ENCODE assay signal across 15 cellular contexts in the genomic region with DNA sequence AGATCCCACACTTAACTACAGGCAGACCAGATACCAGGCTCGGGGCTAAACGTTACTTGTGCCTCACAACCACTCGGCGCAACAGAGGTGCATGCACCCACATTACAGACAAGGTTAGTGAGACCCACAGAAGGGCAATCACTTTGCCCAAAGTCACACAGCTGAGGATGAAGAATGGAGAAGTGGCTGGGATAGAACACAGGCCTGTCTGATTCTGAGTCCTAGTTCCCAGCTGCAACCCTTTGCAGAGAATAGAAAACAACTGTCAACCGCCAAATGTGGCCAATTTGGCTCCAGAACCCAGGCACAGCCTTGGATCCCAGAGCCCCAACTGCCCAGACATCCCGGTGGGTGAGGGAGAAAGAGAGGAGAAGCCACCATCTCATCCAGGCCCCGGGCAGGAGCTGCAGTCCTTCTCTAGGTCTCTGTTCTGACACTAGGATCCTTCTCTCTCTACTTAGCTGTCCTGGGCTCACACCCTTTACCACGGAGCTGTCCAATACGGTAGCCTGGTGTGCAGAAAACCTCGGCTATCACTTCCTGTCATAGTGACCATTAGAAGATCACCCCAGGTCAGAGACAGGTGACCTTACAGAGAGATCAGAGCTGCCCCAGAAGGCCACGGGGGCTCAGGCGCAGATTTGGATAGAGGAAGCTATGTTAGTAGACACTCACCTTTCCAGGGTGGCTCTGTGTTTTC. TPM values are rescaled to one million over a fixed set of nuclear protein-coding genes. Genes with fewer than 3 reads are reported as not detected.
DNase-seq lines count a peak whose midpoint lies in the region; ATAC-seq, FAIRE-seq and TF ChIP-seq lines count a peak whose summit lies in the region.
"Had no signal": no experiment of that assay in that cellular context is flagged by ENCODE, and none has a peak within 500 bp of the region (broad histone marks: within the 10 kb centered on the region; RNA-seq: fewer than 3 reads in every experiment).

No MANE protein-coding gene starts in this region.

- H4K20me1 ChIP-seq in HCT116 (ENCODE audit: insufficient read depth), result no peaks in the 10 kb centered on the region

- TF ChIP-seq POLR2A in A549 (IDR thresholded peaks at IDR 0.05; ENCODE audit: low read length) (no peak), HCT116 (IDR thresholded peaks at IDR 0.05; ENCODE audit: borderline replicate concordance, extremely low read depth, insufficient read depth, insufficient read length) (no peak)

- no peak for TF ChIP-seq EP300 in A549 (IDR thresholded peaks at IDR 0.05)

- intact Hi-C loops in HCT116 (cut with micrococcal nuclease), result no loop called here

- FAIRE-seq in A549 (lab: Jason Lieb, UNC), result no peak
- FAIRE-seq in GM19239 (lab: Jason Lieb, UNC), result no peak

- POLR2A ChIA-PET in A549 (lab: Yijun Ruan, JAX) (no interaction called here), HCT116 (lab: Charles Lee) (interaction anchor here (1.1 kb wide), 1 partner anchor 10 kb away, joined by 4 read pairs; no protein-coding TSS in a partner anchor)

- no peak overlapping the region for H3K4me3 ChIP-seq in A549
- H3K4me3 ChIP-seq in HCT116 (replicated peaks in 1 of 2; ENCODE audit: low read depth in 1 of 2, low read length in 2 of 2), result peak overlapping the region; percentile 43 to 61
- H3K4me3 ChIP-seq: ovary had no signal

- peak overlapping the region; percentile 43 for H3K27ac Mint-ChIP-seq in activated T-helper 17 cell treated with anti-CD3 and anti-CD28 coated beads, Interleukin-2, amount 50 U/mL, for 72 hours
- H3K27ac Mint-ChIP-seq in endothelial cell (ENCODE audit: unreplicated experiment), result no peak overlapping the region
- H3K27ac Mint-ChIP-seq: CD8-positive, alpha-beta T cell; T-helper 1 cell treated with Interleukin-12 subunit alpha and Interleukin-12 subunit beta and Interleukin-4 antibody, amounts not matched to agents 30 μg/mL and 1 μg/mL, for 36 hours had no signal

- no peaks in the 10 kb centered on the region for H3K4me1 ChIP-seq in A549
- peaks cover 10 to 32% of the 10 kb centered on the region in 2 experiments for H3K4me1 ChIP-seq in HCT116 (ENCODE audit: control insufficient read depth in 1 of 2, insufficient read depth in 2 of 2, low read length in 2 of 2)

- H3K27me3 ChIP-seq in HCT116 (ENCODE audit: insufficient read depth, low read length), result no peaks in the 10 kb centered on the region
- H3K27me3 ChIP-seq: ovary had no signal

- H3K4me1 Mint-ChIP-seq in activated T-helper 17 cell treated with anti-CD3 and anti-CD28 coated beads, Interleukin-2, amount 50 U/mL, for 72 hours, result peaks cover 6% of the 10 kb centered on the region
- peaks cover 19% of the 10 kb centered on the region for H3K4me1 Mint-ChIP-seq in endothelial cell (ENCODE audit: unreplicated experiment)

- no peaks in the 10 kb centered on the region for H3K36me3 Mint-ChIP-seq in activated T-helper 17 cell treated with anti-CD3 and anti-CD28 coated beads, Interleukin-2, amount 50 U/mL, for 72 hours (ENCODE audit: low read depth)
- H3K36me3 Mint-ChIP-seq in endothelial cell (ENCODE audit: low read depth, unreplicated experiment), result no peaks in the 10 kb centered on the region
- H3K36me3 Mint-ChIP-seq: CD8-positive, alpha-beta T cell had no signal

- no peak overlapping the region for H3K27ac ChIP-seq in A549
- H3K27ac ChIP-seq in HCT116 (ENCODE audit: low read depth, low read length), result peak overlapping the region; percentile 49

- H3K36me3 ChIP-seq in HCT116 (ENCODE audit: control insufficient read depth in 1 of 2, insufficient read depth in 2 of 2, low read length in 2 of 2), result no peaks in the 10 kb centered on the region
- H3K36me3 ChIP-seq: ovary had no signal

- no peak for DNase-seq in A549 (ENCODE audit: low read depth in 1 of 2, low spot score in 1 of 2)
- DNase-seq in HCT116 (ENCODE audit: low read depth, low spot score), result no peak
- DNase-seq in left lobe of liver (ENCODE audit: low spot score), result no peak
- no peak for DNase-seq in endothelial cell (ENCODE audit: low spot score)
- DNase-seq in GM19239 (ENCODE audit: insufficient read length, low spot score), result no peak
- DNase-seq in COLO668 (lab: John Stamatoyannopoulos, UW; ENCODE audit: unreplicated experiment), result no peak
- DNase-seq: CD8-positive, alpha-beta T cell; cerebellar nuclear complex; foreskin melanocyte; NCI-H1048; stimulated activated CD4-positive, alpha-beta T cell treated with anti-CD3 and anti-CD28 coated beads, Interleukin-4, amount 100 ng/mL, for 24 hours had no signal

- peaks cover 8% of the 10 kb centered on the region; the same call in 1 of the 2 replicates for H3K79me2 ChIP-seq in HCT116 (ENCODE audit: insufficient read depth, low read length)

- peak overlapping the region; percentile 30 for H3K4me3 Mint-ChIP-seq in activated T-helper 17 cell treated with anti-CD3 and anti-CD28 coated beads, Interleukin-2, amount 50 U/mL, for 72 hours
- no peak overlapping the region for H3K4me3 Mint-ChIP-seq in endothelial cell (ENCODE audit: unreplicated experiment)
- H3K4me3 Mint-ChIP-seq: CD8-positive, alpha-beta T cell; T-helper 1 cell treated with Interleukin-12 subunit alpha and Interleukin-12 subunit beta and Interleukin-4 antibody, amounts not matched to agents 30 μg/mL and 1 μg/mL, for 36 hours had no signal

- RAD21 ChIA-PET in HCT116 (lab: Charles Lee; ENCODE audit: low non-redundant PET in 1 of 2, low total read pairs in 2 of 2, uncharacterized antibody in 2 of 2, unreplicated experiment in 2 of 2), result interaction anchor here (1.3 to 1.7 kb wide), 2 partner anchors 175 kb away, joined by 6 to 9 read pairs; no protein-coding TSS in a partner anchor

- no peaks in the 10 kb centered on the region for H3K27me3 Mint-ChIP-seq in activated T-helper 17 cell treated with anti-CD3 and anti-CD28 coated beads, Interleukin-2, amount 50 U/mL, for 72 hours
- H3K27me3 Mint-ChIP-seq in endothelial cell (ENCODE audit: unreplicated experiment), result peaks cover 11% of the 10 kb centered on the region

- H3K9me3 ChIP-seq in A549, result no peaks in the 10 kb centered on the region
- H3K9me3 ChIP-seq in HCT116 (ENCODE audit: control insufficient read depth in 1 of 2, insufficient read depth in 1 of 2, low read depth in 1 of 2, low read length in 2 of 2), result no peaks in the 10 kb centered on the region
- H3K9me3 ChIP-seq: ovary had no signal

- TF ChIP-seq RAD21 in A549 (conservative IDR thresholded peaks at IDR 0.05 in 1 of 2, IDR thresholded peaks at IDR 0.05 in 1 of 2), result 0 out of 5 replicates have a peak, but pooled peaks of 1 of the 2 experiments have one; percentile 0
- no peak for TF ChIP-seq RAD21 in HCT116 (IDR thresholded peaks at IDR 0.05; ENCODE audit: low read depth)

- WGBS in A549 (ENCODE audit: missing lambda C conversion rate), result 69% methylated on average over 12 of the region's 12 CpGs

- no peaks in the 10 kb centered on the region for H3K9me3 Mint-ChIP-seq in activated T-helper 17 cell treated with anti-CD3 and anti-CD28 coated beads, Interleukin-2, amount 50 U/mL, for 72 hours
- H3K9me3 Mint-ChIP-seq in endothelial cell (ENCODE audit: unreplicated experiment), result no peaks in the 10 kb centered on the region
- H3K9me3 Mint-ChIP-seq: CD8-positive, alpha-beta T cell; T-helper 1 cell treated with Interleukin-12 subunit alpha and Interleukin-12 subunit beta and Interleukin-4 antibody, amounts not matched to agents 30 μg/mL and 1 μg/mL, for 36 hours had no signal

- H2AFZ ChIP-seq in HCT116 (ENCODE audit: low read depth, low read length, poor library complexity, severe bottlenecking), result peak overlapping the region; percentile 71

- ATAC-seq in A549 (peak; percentile 7 to 16; a peak in 3 of 6 replicates), HCT116 (peak; percentile 41), left lobe of liver (peak; percentile 52), GM21723 (IDR thresholded peaks at IDR 0.05; ENCODE audit: unreplicated experiment) (no peak)
- ATAC-seq in activated T-helper 17 cell treated with anti-CD3 and anti-CD28 coated beads, Interleukin-2, amount 50 U/mL, for 72 hours (replicated peaks), result no peak
- ATAC-seq: CD8-positive, alpha-beta T cell had no signal

- peak overlapping the region; percentile 58 for H3K9ac ChIP-seq in HCT116 (ENCODE audit: low read length)

- no peak; the same call in 2 of the 3 replicates for TF ChIP-seq CTCF in A549 (IDR thresholded peaks at IDR 0.05)
- TF ChIP-seq CTCF in HCT116 (IDR thresholded peaks at IDR 0.05 in 2 of 3, conservative IDR thresholded peaks at IDR 0.05 in 1 of 3; ENCODE audit: borderline replicate concordance in 1 of 3, insufficient read depth in 1 of 3, low read depth in 2 of 3, low read length in 2 of 3), result no peak
- no peak for TF ChIP-seq CTCF in endothelial cell (IDR thresholded peaks at IDR 0.05; ENCODE audit: unreplicated experiment)

- no peaks in the 10 kb centered on the region for H3K9me2 ChIP-seq in HCT116 (ENCODE audit: insufficient read depth)

- H3K4me2 ChIP-seq in A549 (peak overlapping the region; percentile 57), HCT116 (ENCODE audit: low read length) (peak overlapping the region; percentile 95)

- CTCF ChIA-PET in A549 (lab: Yijun Ruan, JAX) (interaction anchor here (0.6 to 9.3 kb wide), 11 partner anchors 9 to 345 kb away, joined by 3 to 167 read pairs (median 14); no protein-coding TSS in a partner anchor), HCT116 (lab: Charles Lee) (interaction anchor here (0.8 to 4.7 kb wide), 9 partner anchors 73 to 383 kb away, joined by 3 to 64 read pairs (median 5); partner anchors contain the start of genes MMAB and MVK)

- BruUV-seq in HCT116 (replicated peaks; lab: Mats Ljungman, UMichigan), result TSS peak; percentile 89

TF ChIP-seq in A549, 52 proteins besides CTCF, POLR2A, EP300 and RAD21 (continues in another document):
- TF ChIP-seq JUNB (IDR thresholded peaks at IDR 0.05) (no peak), CBX2 (IDR thresholded peaks at IDR 0.05; ENCODE audit: borderline replicate concordance, low read depth) (no peak), NPAS2 (CRISPR knock-in tag; IDR thresholded peaks at IDR 0.05; ENCODE audit: borderline replicate concordance) (no peak), GATA3 (IDR thresholded peaks at IDR 0.05; ENCODE audit: borderline replicate concordance) (no peak)

TF ChIP-seq in HCT116, 20 proteins besides CTCF, POLR2A, EP300 and RAD21:
- no peak for TF ChIP-seq EZH2 (IDR thresholded peaks at IDR 0.05)

RNA-seq across cellular contexts. Expression of gene FAM222A, which starts 59.1 kb away (rescaled TPM):
- 0.97 and 0.98 TPM in 2 replicates for polyA plus RNA-seq in A549 (2011; rRNA removed)
- 3.2 and 6.2 TPM in 2 replicates for polyA plus RNA-seq in A549 (2012; cell fraction: cytosol; rRNA removed)
- 2.5 and 4.6 TPM in 2 replicates for polyA plus RNA-seq in A549 (2012; cell fraction: nucleus; rRNA removed)
- 3.0 to 3.3 TPM (median 3.2 TPM) in 3 replicates for polyA plus RNA-seq in A549 (2017; fragmentation: RNase III; extraction: RNeasy Plus Mini Kit Qiagen cat#74134 plus additional on column Dnase treatment)
- 1.2 and 1.5 TPM in 2 replicates for polyA minus RNA-seq in A549 (2011; rRNA and poly(A)+ RNA removed)
- total RNA-seq in HCT116 (2021; ENCODE audit: unreplicated experiment), result 3.7 TPM
- 1.0 and 1.8 TPM in 2 replicates for polyA plus RNA-seq in HCT116 (2012)
- under 1 TPM; 0.11 to 0.63 TPM for total RNA-seq in activated T-helper 17 cell treated with anti-CD3 and anti-CD28 coated beads, Interleukin-2, amount 50 U/mL, for 72 hours
- 1.8 TPM for total RNA-seq in left lobe of liver
- 14.2 TPM for total RNA-seq in endothelial cell (ENCODE audit: unreplicated experiment)

Comparison
In these comparisons a context has a peak if more than half of its experiments do, and no peak if none do; other contexts are left out.
1. ATAC-seq: peak in A549 (2 of 2), HCT116 (single experiment) and left lobe of liver (single experiment); none in activated T-helper 17 cell treated with anti-CD3 and anti-CD28 coated beads, Interleukin-2, amount 50 U/mL, for 72 hours (single experiment) and GM21723 (single experiment).